In genomic region chr22:32820131-32820882, GRCh38 we compare ENCODE assay signal across 1 cellular context.
TF ChIP-seq lines count a peak whose summit lies in the region.

No MANE protein-coding gene starts in this region.

TF ChIP-seq in IMR-90, 13 proteins besides CTCF, POLR2A, EP300 and RAD21 (continued from another document):
- TF ChIP-seq, protein P1, sequence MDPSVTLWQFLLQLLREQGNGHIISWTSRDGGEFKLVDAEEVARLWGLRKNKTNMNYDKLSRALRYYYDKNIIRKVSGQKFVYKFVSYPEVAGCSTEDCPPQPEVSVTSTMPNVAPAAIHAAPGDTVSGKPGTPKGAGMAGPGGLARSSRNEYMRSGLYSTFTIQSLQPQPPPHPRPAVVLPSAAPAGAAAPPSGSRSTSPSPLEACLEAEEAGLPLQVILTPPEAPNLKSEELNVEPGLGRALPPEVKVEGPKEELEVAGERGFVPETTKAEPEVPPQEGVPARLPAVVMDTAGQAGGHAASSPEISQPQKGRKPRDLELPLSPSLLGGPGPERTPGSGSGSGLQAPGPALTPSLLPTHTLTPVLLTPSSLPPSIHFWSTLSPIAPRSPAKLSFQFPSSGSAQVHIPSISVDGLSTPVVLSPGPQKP (IDR thresholded peaks at IDR 0.05; ENCODE audit: borderline replicate concordance, low read depth, low read length) = no peak
- TF ChIP-seq NFE2L2 (IDR thresholded peaks at IDR 0.05; ENCODE audit: low read depth, low read length) = no peak
TF ChIP-seq in IMR-90: peak in this region for 0.
